ENCODE assay signal across 22 cellular contexts in the genomic region with DNA sequence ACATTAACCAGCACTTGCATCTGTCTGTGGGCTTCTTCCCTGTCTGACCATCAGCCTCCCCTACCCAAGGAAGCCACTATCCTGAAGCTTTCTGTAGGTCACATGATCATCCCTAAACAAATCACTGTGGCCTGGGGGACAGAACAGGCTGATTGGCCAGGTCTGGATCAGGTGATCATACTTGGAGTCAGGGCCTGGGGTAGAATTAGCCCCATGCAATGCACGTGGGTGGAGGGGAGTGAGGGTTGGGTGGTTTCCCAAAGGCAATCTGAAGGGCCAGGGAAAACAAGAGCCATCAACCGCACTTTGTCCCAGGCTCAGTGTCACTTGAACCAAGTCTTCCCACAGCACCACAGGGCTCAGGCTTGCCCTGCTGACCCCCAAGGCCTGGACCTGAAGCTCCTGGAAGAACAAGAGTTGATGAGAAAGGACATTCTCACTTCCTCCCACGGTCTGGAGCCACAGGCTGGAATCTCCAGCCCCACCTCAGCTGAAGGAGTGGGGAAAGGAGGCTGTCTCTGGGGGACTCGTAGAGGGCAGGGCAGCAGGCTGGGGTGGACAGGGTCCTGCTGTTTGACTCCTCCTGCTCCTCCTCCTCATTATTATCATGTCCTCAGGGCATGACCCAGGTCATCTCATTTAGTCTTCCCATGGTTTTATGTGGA. TPM values are rescaled to one million over a fixed set of nuclear protein-coding genes. Genes with fewer than 3 reads are reported as not detected.
DNase-seq lines count a peak whose midpoint lies in the region; ATAC-seq, FAIRE-seq and TF ChIP-seq lines count a peak whose summit lies in the region.
"Had no signal": no experiment of that assay in that cellular context is flagged by ENCODE, and none has a peak within 500 bp of the region (broad histone marks: within the 10 kb centered on the region; RNA-seq: fewer than 3 reads in every experiment).

No MANE protein-coding gene starts in this region.

- H3K9me3 ChIP-seq in OCI-LY7 (ENCODE audit: low read length) = no peaks in the 10 kb centered on the region
- no peaks in the 10 kb centered on the region; the same call in 2 of the 3 replicates for H3K9me3 ChIP-seq in GM12878 (replicated peaks; ENCODE audit: control insufficient read depth, insufficient read depth, low read length)
- H3K9me3 ChIP-seq in neuronal stem cell (replicated peaks in 1 of 2; ENCODE audit: control insufficient read depth in 2 of 2, insufficient read depth in 1 of 2, low read depth in 1 of 2, low read length in 2 of 2) = no peaks in the 10 kb centered on the region
- H3K9me3 ChIP-seq: SJCRH30 had no signal

- H2BK15ac ChIP-seq in neuronal stem cell (ENCODE audit: low read length) = peak overlapping the region; percentile 19

- 13% methylated on average over 4 of the region's 4 CpGs for WGBS in GM12878 (ENCODE audit: insufficient coverage, insufficient replicate concordance, low lambda C conversion rate, missing lambda C conversion rate)
- no CpG with 5 or more reads among the region's 4 CpGs for WGBS in neuronal stem cell (ENCODE audit: extremely low coverage in 2 of 2, insufficient read length in 2 of 2, insufficient replicate concordance in 1 of 2), 2 donors

- H3K27me3 ChIP-seq in GM12878 (replicated peaks in 1 of 2; ENCODE audit: control insufficient read depth in 2 of 2, insufficient read depth in 2 of 2, low read length in 1 of 2) (no peaks in the 10 kb centered on the region), neuronal stem cell (ENCODE audit: control insufficient read depth in 3 of 3, insufficient read depth in 3 of 3, low read depth in 1 of 3, low read length in 3 of 3) (peaks cover 0 to 20% (median 0%) of the 10 kb centered on the region in 3 experiments)

- peak overlapping the region; percentile 69 for H3K27ac Mint-ChIP-seq in activated CD4-positive, alpha-beta T cell treated with anti-CD3 and anti-CD28 coated beads, Interleukin-2, amount 10 ng/mL, durations not matched to agents 7 days and 5 days
- no peak overlapping the region for H3K27ac Mint-ChIP-seq in activated CD4-positive, alpha-beta T cell treated with anti-CD3 and anti-CD28 coated beads, Interleukin-2, amount 10 ng/mL, durations not matched to agents 24 days and 14 days

- no peak overlapping the region for H4K8ac ChIP-seq in neuronal stem cell (ENCODE audit: low read depth, low read length)

- H2BK5ac ChIP-seq in neuronal stem cell (ENCODE audit: low read length) = no peak overlapping the region

- ATAC-seq in GM12878 (no peak), HG03342 (IDR thresholded peaks at IDR 0.05; ENCODE audit: unreplicated experiment) (no peak), GM19467 (IDR thresholded peaks at IDR 0.05; ENCODE audit: unreplicated experiment) (no peak)

- no peak overlapping the region for H2BK12ac ChIP-seq in neuronal stem cell (ENCODE audit: low read length)

- no peak for TF ChIP-seq EP300 in GM12878 (IDR thresholded peaks at IDR 0.05; ENCODE audit: borderline replicate concordance in 1 of 2, control insufficient read depth in 1 of 2, low read depth in 2 of 2, low read length in 2 of 2)

- H3K14ac ChIP-seq in neuronal stem cell (ENCODE audit: low read length) = no peak overlapping the region

- H4K20me1 ChIP-seq in OCI-LY7 (ENCODE audit: insufficient read depth, low read length) (no peaks in the 10 kb centered on the region), GM12878 (ENCODE audit: control insufficient read depth, insufficient read depth) (no peaks in the 10 kb centered on the region)

- no peaks in the 10 kb centered on the region for H3K36me3 ChIP-seq in OCI-LY7 (ENCODE audit: insufficient read depth, low read length)
- H3K36me3 ChIP-seq in GM12878 (ENCODE audit: control insufficient read depth in 2 of 2, insufficient read depth in 2 of 2, low read length in 1 of 2) = no peaks in the 10 kb centered on the region
- no peaks in the 10 kb centered on the region for H3K36me3 ChIP-seq in neuronal stem cell (replicated peaks in 1 of 2; ENCODE audit: control insufficient read depth in 2 of 2, insufficient read depth in 2 of 2, low read length in 2 of 2)
- H3K36me3 ChIP-seq: SJCRH30 had no signal

- H3K9me3 Mint-ChIP-seq in activated CD4-positive, alpha-beta T cell treated with anti-CD3 and anti-CD28 coated beads, Interleukin-2, amount 10 ng/mL, durations not matched to agents 7 days and 5 days = no peaks in the 10 kb centered on the region
- H3K9me3 Mint-ChIP-seq in activated CD4-positive, alpha-beta T cell treated with anti-CD3 and anti-CD28 coated beads, Interleukin-2, amount 10 ng/mL, durations not matched to agents 24 days and 14 days = no peaks in the 10 kb centered on the region

- no peak overlapping the region for H4K91ac ChIP-seq in neuronal stem cell (ENCODE audit: low read depth, low read length, poor library complexity)

- peaks cover 5% of the 10 kb centered on the region for H3K4me1 Mint-ChIP-seq in activated CD4-positive, alpha-beta T cell treated with anti-CD3 and anti-CD28 coated beads, Interleukin-2, amount 10 ng/mL, durations not matched to agents 7 days and 5 days
- H3K4me1 Mint-ChIP-seq in activated CD4-positive, alpha-beta T cell treated with anti-CD3 and anti-CD28 coated beads, Interleukin-2, amount 10 ng/mL, durations not matched to agents 24 days and 14 days = peaks cover 3% of the 10 kb centered on the region

- intact Hi-C loops in activated CD4-positive, alpha-beta T cell treated with anti-CD3 and anti-CD28 coated beads, Interleukin-2, amount 10 ng/mL, durations not matched to agents 24 days and 14 days (cut with micrococcal nuclease) = no loop called here
- intact Hi-C loops in OCI-LY7 (cut with micrococcal nuclease; ENCODE audit: unreplicated experiment) (no loop called here), GM12878 (cut with micrococcal nuclease; ENCODE audit: unreplicated experiment) (no loop called here), posterior cingulate gyrus (cut with DNase I) (no loop called here)

- H3K27ac ChIP-seq in OCI-LY7 (ENCODE audit: low read depth, low read length, poor library complexity, severe bottlenecking) (no peak overlapping the region), GM12878 (ENCODE audit: control insufficient read depth, insufficient read depth) (no peak overlapping the region), neuronal stem cell (replicated peaks; ENCODE audit: low read length) (no peak overlapping the region)
- H3K27ac ChIP-seq: RWPE1, SJCRH30 had no signal

- DNase-seq in activated CD4-positive, alpha-beta T cell treated with anti-CD3 and anti-CD28 coated beads, Interleukin-2, amount 10 ng/mL, durations not matched to agents 7 days and 5 days = no peak
- DNase-seq in activated CD4-positive, alpha-beta T cell treated with anti-CD3 and anti-CD28 coated beads, Interleukin-2, amount 10 ng/mL, durations not matched to agents 24 days and 14 days = no peak
- no peak for DNase-seq in OCI-LY7 (ENCODE audit: low spot score)
- no peak for DNase-seq in GM12878 (ENCODE audit: low read depth, low spot score)
- DNase-seq in neuronal stem cell (ENCODE audit: low spot score) = no peak
- no peak for DNase-seq in posterior cingulate gyrus
- DNase-seq: C1 segment of cervical spinal cord; COR-L47; DMS153; EL; NCI-H1105 treated with DMSO at 0.1 percent for 48 hours; NCI-H1694 treated with DMSO at 0.1 percent for 48 hours; NCI-H2107; NCI-H226; NCI-H526; NK-92 treated with Interleukin-12 subunit alpha and Interleukin-12 subunit beta, amount 100 ng/mL, for 24 hours had no signal

- no peaks in the 10 kb centered on the region for H3K79me1 ChIP-seq in neuronal stem cell (ENCODE audit: low read depth, low read length)

- no peak for FAIRE-seq in GM12878 (lab: Jason Lieb, UNC)

- H2BK120ac ChIP-seq in neuronal stem cell (ENCODE audit: low read depth, low read length) = no peak overlapping the region

- peak overlapping the region; percentile 32 for H3K23ac ChIP-seq in neuronal stem cell (ENCODE audit: low read depth, low read length, poor library complexity)

- H2AK5ac ChIP-seq in neuronal stem cell (ENCODE audit: low read depth, low read length) = peak overlapping the region; percentile 6

- SMC1A ChIA-PET in GM12878 (lab: Charles Lee; ENCODE audit: uncharacterized antibody, unreplicated experiment) = interaction anchor here (0.6 to 0.8 kb wide), 2 partner anchors 11 to 220 kb away, joined by 3 read pairs; no protein-coding TSS in a partner anchor

- H3K79me2 ChIP-seq in OCI-LY7 (ENCODE audit: insufficient read depth, low read depth, low read length) (no peaks in the 10 kb centered on the region), GM12878 (ENCODE audit: control insufficient read depth, insufficient read depth, low read length) (no peaks in the 10 kb centered on the region)

- H3K9ac ChIP-seq in GM12878 (ENCODE audit: control insufficient read depth, insufficient read depth, low read length) (no peak overlapping the region), neuronal stem cell (ENCODE audit: low read depth, low read length, poor library complexity) (no peak overlapping the region)

- H3K4me2 ChIP-seq in OCI-LY7 (ENCODE audit: low read length) = no peak overlapping the region
- no peak overlapping the region for H3K4me2 ChIP-seq in GM12878 (ENCODE audit: control insufficient read depth, insufficient read depth)
- no peak overlapping the region for H3K4me2 ChIP-seq in neuronal stem cell (ENCODE audit: insufficient read depth, low read length, poor library complexity, severe bottlenecking)

- in situ Hi-C loops in GM12878 (cut with MboI) = no loop called here

- peaks cover 4% of the 10 kb centered on the region for H3K27me3 Mint-ChIP-seq in activated CD4-positive, alpha-beta T cell treated with anti-CD3 and anti-CD28 coated beads, Interleukin-2, amount 10 ng/mL, durations not matched to agents 7 days and 5 days
- peaks cover 11% of the 10 kb centered on the region for H3K27me3 Mint-ChIP-seq in activated CD4-positive, alpha-beta T cell treated with anti-CD3 and anti-CD28 coated beads, Interleukin-2, amount 10 ng/mL, durations not matched to agents 24 days and 14 days

- H3K18ac ChIP-seq in neuronal stem cell (ENCODE audit: low read length) = peak overlapping the region; percentile 61

- no peak overlapping the region for H3K4me3 Mint-ChIP-seq in activated CD4-positive, alpha-beta T cell treated with anti-CD3 and anti-CD28 coated beads, Interleukin-2, amount 10 ng/mL, durations not matched to agents 7 days and 5 days
- H3K4me3 Mint-ChIP-seq in activated CD4-positive, alpha-beta T cell treated with anti-CD3 and anti-CD28 coated beads, Interleukin-2, amount 10 ng/mL, durations not matched to agents 24 days and 14 days = no peak overlapping the region

- no peak overlapping the region for H3K4ac ChIP-seq in neuronal stem cell (ENCODE audit: low read length)

- no peak for TF ChIP-seq RAD21 in GM12878 (IDR thresholded peaks at IDR 0.05; ENCODE audit: insufficient read depth, low read depth, low read length)

- H2AFZ ChIP-seq in OCI-LY7 (ENCODE audit: low read length) (peak overlapping the region; percentile 8; the same call in 1 of the 2 replicates), GM12878 (ENCODE audit: control insufficient read depth, low read depth, low read length) (no peak overlapping the region; the same call in 1 of the 2 replicates), neuronal stem cell (ENCODE audit: low read length) (peak overlapping the region; percentile 43)

- H3K9me2 ChIP-seq in OCI-LY7 (ENCODE audit: insufficient read depth, low read length) = no peaks in the 10 kb centered on the region

- no TSS peak for BruUV-seq in OCI-LY7 (replicated peaks; lab: Mats Ljungman, UMichigan)
- BruUV-seq in GM12878 (replicated peaks; lab: Mats Ljungman, UMichigan) = no TSS peak

- no peak for TF ChIP-seq CTCF in OCI-LY7 (conservative IDR thresholded peaks at IDR 0.05; ENCODE audit: low read length)
- no peak for TF ChIP-seq CTCF in GM12878 (IDR thresholded peaks at IDR 0.05 in 2 of 3, conservative IDR thresholded peaks at IDR 0.05 in 1 of 3; ENCODE audit: control insufficient read depth in 2 of 3, extremely low read depth in 1 of 3, insufficient read depth in 1 of 3, low read depth in 3 of 3, low read length in 3 of 3)

- CTCF ChIA-PET in activated CD4-positive, alpha-beta T cell treated with anti-CD3 and anti-CD28 coated beads, Interleukin-2, amount 10 ng/mL, durations not matched to agents 7 days and 5 days (lab: Charles Lee) = interaction anchor here (2.9 kb wide), 1 partner anchor 17 kb away, joined by 15 read pairs; no protein-coding TSS in a partner anchor
- CTCF ChIA-PET in OCI-LY7 (lab: Charles Lee; ENCODE audit: unreplicated experiment) = no interaction called here
- CTCF ChIA-PET in GM12878 (lab: Yijun Ruan, JAX) = no interaction called here

- no peaks in the 10 kb centered on the region for H3K36me3 Mint-ChIP-seq in activated CD4-positive, alpha-beta T cell treated with anti-CD3 and anti-CD28 coated beads, Interleukin-2, amount 10 ng/mL, durations not matched to agents 7 days and 5 days (ENCODE audit: low read depth)
- no peaks in the 10 kb centered on the region for H3K36me3 Mint-ChIP-seq in activated CD4-positive, alpha-beta T cell treated with anti-CD3 and anti-CD28 coated beads, Interleukin-2, amount 10 ng/mL, durations not matched to agents 24 days and 14 days (ENCODE audit: low read depth)

- H3K4me3 ChIP-seq in OCI-LY7 (ENCODE audit: low read depth, low read length, poor library complexity, severe bottlenecking) (no peak overlapping the region), GM12878 (no peak overlapping the region), neuronal stem cell (ENCODE audit: low read length in 2 of 2) (no peak overlapping the region)
- H3K4me3 ChIP-seq: SJCRH30 had no signal

- no peak for TF ChIP-seq POLR2A in GM12878 (IDR thresholded peaks at IDR 0.05; ENCODE audit: low read depth, low read length)

- RAD21 ChIA-PET in GM12878 (lab: Charles Lee; ENCODE audit: unreplicated experiment) = no interaction called here

- H3K4me1 ChIP-seq in OCI-LY7 (ENCODE audit: insufficient read depth, low read length, poor library complexity, severe bottlenecking) (no peaks in the 10 kb centered on the region), GM12878 (ENCODE audit: control insufficient read depth, insufficient read depth, low read length) (peaks cover 3% of the 10 kb centered on the region; the same call in 1 of the 2 replicates), neuronal stem cell (ENCODE audit: control insufficient read depth in 2 of 2, insufficient read depth in 1 of 2, low read depth in 1 of 2, low read length in 2 of 2) (peaks cover 0 to 15% of the 10 kb centered on the region in 2 donors)

- POLR2A ChIA-PET in activated CD4-positive, alpha-beta T cell treated with anti-CD3 and anti-CD28 coated beads, Interleukin-2, amount 10 ng/mL, durations not matched to agents 7 days and 5 days (lab: Charles Lee) = no interaction called here
- POLR2A ChIA-PET in OCI-LY7 (lab: Charles Lee) = no interaction called here
- POLR2A ChIA-PET in GM12878 (lab: Charles Lee) = no interaction called here

RNA-seq across cellular contexts. Expression of a gene that starts 31.5 kb away (rescaled TPM):
- 10 to 100 TPM; 22.9 to 23.5 TPM for total RNA-seq in activated CD4-positive, alpha-beta T cell treated with anti-CD3 and anti-CD28 coated beads, Interleukin-2, amount 10 ng/mL, durations not matched to agents 7 days and 5 days
- total RNA-seq in activated CD4-positive, alpha-beta T cell treated with anti-CD3 and anti-CD28 coated beads, Interleukin-2, amount 10 ng/mL, durations not matched to agents 24 days and 14 days = 1.4 and 1.5 TPM in 2 replicates
- total RNA-seq in OCI-LY7 (2014; rRNA removed; shearing (Covaris generic)) = not detected in 2 replicates
- total RNA-seq in OCI-LY7 (2022) (not detected in 2 replicates), GM12878 (2014; rRNA removed) (0.11 and 0.27 TPM in 2 replicates), GM12878 (2014; rRNA removed; fragmentation: Illumina TruSeq; extraction: Trizol) (0.13 and 0.23 TPM in 2 replicates), GM12878 (2021) (0.77 and 0.96 TPM in 2 replicates)
- 0.71 and 1.2 TPM in 2 replicates for total RNA-seq in GM12878 (2013; cell fraction: nucleolus; rRNA removed)
- polyA plus RNA-seq in GM12878 (2011; ENCODE audit: low read depth) = 1.1 TPM
- polyA plus RNA-seq in GM12878 (2011; rRNA removed) (0.13 and 0.46 TPM in 2 replicates), GM12878 (2014; fragmentation: Illumina TruSeq; extraction: Trizol) (0.27 and 0.32 TPM in 2 replicates), GM12878 (2014; fragmentation: Nextera tagmentation; extraction: Ambion mirVana) (under 1 TPM; 0.02 to 0.13 TPM), GM12878 (2014; rRNA removed) (0.10 and 0.13 TPM in 2 replicates), GM12878 (2016; fragmentation: Nextera tagmentation; extraction: Ambion mirVana) (under 1 TPM in 1 of 2 experiments, not detected in 1; 0.15 TPM)
- polyA plus RNA-seq in GM12878 (2011; cell fraction: cytosol; rRNA removed) = 0.45 and 0.49 TPM in 2 replicates
- polyA plus RNA-seq in GM12878 (2011; cell fraction: nucleus; rRNA removed) = 0.40 and 0.75 TPM in 2 replicates
- polyA plus RNA-seq in GM12878 (2012) = 0.67 and 3.0 TPM in 2 replicates
- polyA minus RNA-seq in GM12878 (2011; rRNA and poly(A)+ RNA removed) = 0.44 and 0.77 TPM in 2 replicates
- polyA minus RNA-seq in GM12878 (2011; cell fraction: cytosol; rRNA and poly(A)+ RNA removed) = not detected in 2 replicates
- polyA minus RNA-seq in GM12878 (2011; cell fraction: nucleus; rRNA and poly(A)+ RNA removed) = 1.1 and 1.3 TPM in 2 replicates
- polyA plus RNA-seq in neuronal stem cell (2013, experiment 1 of 2) = 144 TPM
- polyA plus RNA-seq in neuronal stem cell (2013, experiment 2 of 2) = 146 TPM
- total RNA-seq: A172, HT-29 had no signal
